ENCODE assay signal across 9 cellular contexts in genomic region chr12:75437564-75437963, GRCh38. TPM values are rescaled to one million over a fixed set of nuclear protein-coding genes. Genes with fewer than 3 reads are reported as not detected.
DNase-seq lines count a peak whose midpoint lies in the region; ATAC-seq, FAIRE-seq and TF ChIP-seq lines count a peak whose summit lies in the region.
"Had no signal": no experiment of that assay in that cellular context is flagged by ENCODE, and none has a peak within 500 bp of the region (broad histone marks: within the 10 kb centered on the region; RNA-seq: fewer than 3 reads in every experiment).

No MANE protein-coding gene starts in this region.

- TF ChIP-seq CTCF in kidney epithelial cell (IDR thresholded peaks at IDR 0.05; ENCODE audit: insufficient read depth, low read length, poor library complexity, severe bottlenecking) (peak; percentile 9), D721Med (IDR thresholded peaks at IDR 0.05; ENCODE audit: insufficient read depth, missing control alignments) (no peak)

- H3K4me3 ChIP-seq in kidney epithelial cell (ENCODE audit: low read depth, low read length) (no peak overlapping the region), aorta (ENCODE audit: low read length in 2 of 2) (no peak overlapping the region)

- peak; percentile 49 for ATAC-seq in GM21786 (IDR thresholded peaks at IDR 0.05; ENCODE audit: unreplicated experiment)
- no peak for ATAC-seq in aorta (ENCODE audit: low FRiP score)

- WGBS in aorta, 2 donors, result 74 to 76% methylated on average over 2 of the region's 2 CpGs

- no peaks in the 10 kb centered on the region for H3K4me1 ChIP-seq in aorta (ENCODE audit: control insufficient read depth in 1 of 2, insufficient read depth in 2 of 2, low read length in 2 of 2)

- no peak for FAIRE-seq in D721Med (lab: Jason Lieb, UNC)
- FAIRE-seq: islet of Langerhans had no signal

- peak; percentile 5 for DNase-seq in CMK (ENCODE audit: low read depth)
- peak; percentile 3 for DNase-seq in T follicular helper cell (ENCODE audit: low read depth)
- DNase-seq in kidney epithelial cell (ENCODE audit: low read depth), result no peak
- DNase-seq in activated CD8-positive, alpha-beta memory T cell treated with anti-CD3 and anti-CD28 coated beads, Interleukin-2, amount 50 U/mL, for 48 hours, result no peak
- DNase-seq in aorta, result no peak
- DNase-seq in D721Med (ENCODE audit: insufficient read length, low spot score), result no peak
- no peak for DNase-seq in foreskin melanocyte

- H3K36me3 ChIP-seq in kidney epithelial cell (ENCODE audit: control insufficient read depth, insufficient read depth, low read length) (no peaks in the 10 kb centered on the region), aorta (ENCODE audit: control insufficient read depth in 1 of 2, insufficient read depth in 2 of 2, low read length in 1 of 2) (no peaks in the 10 kb centered on the region)

- H3K27me3 ChIP-seq in kidney epithelial cell (ENCODE audit: control insufficient read depth, insufficient read depth, low read length) (no peaks in the 10 kb centered on the region), aorta (ENCODE audit: control insufficient read depth in 1 of 2, insufficient read depth in 2 of 2, low read length in 1 of 2) (no peaks in the 10 kb centered on the region)

- intact Hi-C loops in aorta (cut with DNase I), result no loop called here

- peaks cover 2% of the 10 kb centered on the region for H3K9me3 ChIP-seq in aorta (ENCODE audit: control insufficient read depth, low read length)

- H3K27ac ChIP-seq in aorta (ENCODE audit: low read depth in 1 of 2, low read length in 2 of 2), result no peak overlapping the region

RNA-seq across cellular contexts. Expression of gene GLIPR1, which starts 43.0 kb away (rescaled TPM):
- 28.4 and 31.9 TPM in 2 replicates for total RNA-seq in kidney epithelial cell
- 100 to 1,000 TPM; 152 to 230 TPM for total RNA-seq in aorta
- polyA plus RNA-seq in aorta, result 10 to 100 TPM; 41.3 to 47.8 TPM

RNA-seq across cellular contexts. Expression of gene GLIPR1L2, which starts 46.7 kb away (rescaled TPM):
- total RNA-seq in kidney epithelial cell (0.14 and 0.29 TPM in 2 replicates), aorta (1 to 10 TPM in 1 of 2 donors, under 1 TPM in 1; 0.94 to 1.9 TPM)
- 1 to 10 TPM in 1 of 2 donors, under 1 TPM in 1; 0.67 to 1.1 TPM for polyA plus RNA-seq in aorta

Comparison
In these comparisons a context has a peak if more than half of its experiments do, and no peak if none do; other contexts are left out.
1. DNase-seq: peak in CMK (single experiment) and T follicular helper cell (single experiment); none in kidney epithelial cell (single experiment), activated CD8-positive, alpha-beta memory T cell treated with anti-CD3 and anti-CD28 coated beads, Interleukin-2, amount 50 U/mL, for 48 hours (single experiment), aorta (0 of 2), D721Med (single experiment) and foreskin melanocyte (single experiment).